1 cellular context compared by ENCODE assay signal in the genomic region with DNA sequence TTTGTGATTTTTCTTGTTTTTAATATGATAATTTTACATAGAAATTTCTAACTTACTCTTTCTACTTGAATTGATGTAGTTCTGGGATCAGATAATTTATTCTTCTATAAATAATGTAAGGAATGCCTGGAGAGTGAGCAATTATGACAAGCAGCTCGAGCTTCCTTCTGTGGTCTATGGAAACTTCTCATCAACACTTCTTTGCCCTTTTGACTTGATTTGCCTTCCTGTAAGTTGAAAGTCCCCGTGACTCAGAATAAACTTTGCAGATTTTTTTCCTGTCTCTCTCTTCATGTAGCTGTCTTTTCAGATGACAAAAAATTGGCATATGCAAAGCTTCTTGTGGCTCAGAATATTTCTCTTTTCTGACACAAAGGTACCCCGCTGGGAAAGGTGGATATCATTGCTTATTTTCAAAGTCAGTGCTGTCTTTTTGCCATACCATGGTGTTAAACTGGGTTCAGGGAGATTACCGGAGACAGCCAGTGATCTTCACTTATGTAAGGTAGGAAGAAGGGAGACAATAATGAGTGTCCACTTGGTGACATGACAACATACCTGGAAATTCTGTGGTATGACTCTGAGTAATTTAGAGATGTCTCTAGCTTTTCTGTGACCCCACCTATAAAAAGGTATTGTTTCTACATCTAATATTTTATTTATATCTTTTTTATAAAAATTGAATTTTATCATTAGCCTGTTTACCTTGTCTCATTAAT.
TF ChIP-seq lines count a peak whose summit lies in the region.

No MANE protein-coding gene starts in this region.

TF ChIP-seq in WTC11, 78 proteins besides CTCF, POLR2A, EP300 and RAD21 (continued from another document):
- TF ChIP-seq, protein P1, sequence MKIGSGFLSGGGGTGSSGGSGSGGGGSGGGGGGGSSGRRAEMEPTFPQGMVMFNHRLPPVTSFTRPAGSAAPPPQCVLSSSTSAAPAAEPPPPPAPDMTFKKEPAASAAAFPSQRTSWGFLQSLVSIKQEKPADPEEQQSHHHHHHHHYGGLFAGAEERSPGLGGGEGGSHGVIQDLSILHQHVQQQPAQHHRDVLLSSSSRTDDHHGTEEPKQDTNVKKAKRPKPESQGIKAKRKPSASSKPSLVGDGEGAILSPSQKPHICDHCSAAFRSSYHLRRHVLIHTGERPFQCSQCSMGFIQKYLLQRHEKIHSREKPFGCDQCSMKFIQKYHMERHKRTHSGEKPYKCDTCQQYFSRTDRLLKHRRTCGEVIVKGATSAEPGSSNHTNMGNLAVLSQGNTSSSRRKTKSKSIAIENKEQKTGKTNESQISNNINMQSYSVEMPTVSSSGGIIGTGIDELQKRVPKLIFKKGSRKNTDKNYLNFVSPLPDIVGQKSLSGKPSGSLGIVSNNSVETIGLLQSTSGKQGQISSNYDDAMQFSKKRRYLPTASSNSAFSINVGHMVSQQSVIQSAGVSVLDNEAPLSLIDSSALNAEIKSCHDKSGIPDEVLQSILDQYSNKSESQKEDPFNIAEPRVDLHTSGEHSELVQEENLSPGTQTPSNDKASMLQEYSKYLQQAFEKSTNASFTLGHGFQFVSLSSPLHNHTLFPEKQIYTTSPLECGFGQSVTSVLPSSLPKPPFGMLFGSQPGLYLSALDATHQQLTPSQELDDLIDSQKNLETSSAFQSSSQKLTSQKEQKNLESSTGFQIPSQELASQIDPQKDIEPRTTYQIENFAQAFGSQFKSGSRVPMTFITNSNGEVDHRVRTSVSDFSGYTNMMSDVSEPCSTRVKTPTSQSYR (CRISPR knock-in tag; IDR thresholded peaks at IDR 0.05) = no peak
- no peak for TF ChIP-seq IRF2 (CRISPR knock-in tag; IDR thresholded peaks at IDR 0.05; ENCODE audit: borderline replicate concordance, low read depth)
- TF ChIP-seq JUN (CRISPR knock-in tag; IDR thresholded peaks at IDR 0.05) = no peak
- TF ChIP-seq, protein P2, sequence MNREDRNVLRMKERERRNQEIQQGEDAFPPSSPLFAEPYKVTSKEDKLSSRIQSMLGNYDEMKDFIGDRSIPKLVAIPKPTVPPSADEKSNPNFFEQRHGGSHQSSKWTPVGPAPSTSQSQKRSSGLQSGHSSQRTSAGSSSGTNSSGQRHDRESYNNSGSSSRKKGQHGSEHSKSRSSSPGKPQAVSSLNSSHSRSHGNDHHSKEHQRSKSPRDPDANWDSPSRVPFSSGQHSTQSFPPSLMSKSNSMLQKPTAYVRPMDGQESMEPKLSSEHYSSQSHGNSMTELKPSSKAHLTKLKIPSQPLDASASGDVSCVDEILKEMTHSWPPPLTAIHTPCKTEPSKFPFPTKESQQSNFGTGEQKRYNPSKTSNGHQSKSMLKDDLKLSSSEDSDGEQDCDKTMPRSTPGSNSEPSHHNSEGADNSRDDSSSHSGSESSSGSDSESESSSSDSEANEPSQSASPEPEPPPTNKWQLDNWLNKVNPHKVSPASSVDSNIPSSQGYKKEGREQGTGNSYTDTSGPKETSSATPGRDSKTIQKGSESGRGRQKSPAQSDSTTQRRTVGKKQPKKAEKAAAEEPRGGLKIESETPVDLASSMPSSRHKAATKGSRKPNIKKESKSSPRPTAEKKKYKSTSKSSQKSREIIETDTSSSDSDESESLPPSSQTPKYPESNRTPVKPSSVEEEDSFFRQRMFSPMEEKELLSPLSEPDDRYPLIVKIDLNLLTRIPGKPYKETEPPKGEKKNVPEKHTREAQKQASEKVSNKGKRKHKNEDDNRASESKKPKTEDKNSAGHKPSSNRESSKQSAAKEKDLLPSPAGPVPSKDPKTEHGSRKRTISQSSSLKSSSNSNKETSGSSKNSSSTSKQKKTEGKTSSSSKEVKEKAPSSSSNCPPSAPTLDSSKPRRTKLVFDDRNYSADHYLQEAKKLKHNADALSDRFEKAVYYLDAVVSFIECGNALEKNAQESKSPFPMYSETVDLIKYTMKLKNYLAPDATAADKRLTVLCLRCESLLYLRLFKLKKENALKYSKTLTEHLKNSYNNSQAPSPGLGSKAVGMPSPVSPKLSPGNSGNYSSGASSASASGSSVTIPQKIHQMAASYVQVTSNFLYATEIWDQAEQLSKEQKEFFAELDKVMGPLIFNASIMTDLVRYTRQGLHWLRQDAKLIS (CRISPR knock-in tag; IDR thresholded peaks at IDR 0.05; ENCODE audit: borderline replicate concordance) = no peak
- TF ChIP-seq JAZF1 (CRISPR knock-in tag; IDR thresholded peaks at IDR 0.05) = no peak
- no peak for TF ChIP-seq EMX1 (CRISPR knock-in tag; IDR thresholded peaks at IDR 0.05)
- TF ChIP-seq ZBTB43 (CRISPR knock-in tag; IDR thresholded peaks at IDR 0.05) = no peak
- no peak for TF ChIP-seq E2F5 (CRISPR knock-in tag; IDR thresholded peaks at IDR 0.05)
- TF ChIP-seq NR2C2 (CRISPR knock-in tag; IDR thresholded peaks at IDR 0.05) = no peak
- TF ChIP-seq SMAD4 (CRISPR knock-in tag; IDR thresholded peaks at IDR 0.05) = no peak
- no peak for TF ChIP-seq TEAD1 (CRISPR knock-in tag; IDR thresholded peaks at IDR 0.05)
- TF ChIP-seq ESRRA (CRISPR knock-in tag; IDR thresholded peaks at IDR 0.05; ENCODE audit: borderline replicate concordance) = no peak
- TF ChIP-seq, protein P3, sequence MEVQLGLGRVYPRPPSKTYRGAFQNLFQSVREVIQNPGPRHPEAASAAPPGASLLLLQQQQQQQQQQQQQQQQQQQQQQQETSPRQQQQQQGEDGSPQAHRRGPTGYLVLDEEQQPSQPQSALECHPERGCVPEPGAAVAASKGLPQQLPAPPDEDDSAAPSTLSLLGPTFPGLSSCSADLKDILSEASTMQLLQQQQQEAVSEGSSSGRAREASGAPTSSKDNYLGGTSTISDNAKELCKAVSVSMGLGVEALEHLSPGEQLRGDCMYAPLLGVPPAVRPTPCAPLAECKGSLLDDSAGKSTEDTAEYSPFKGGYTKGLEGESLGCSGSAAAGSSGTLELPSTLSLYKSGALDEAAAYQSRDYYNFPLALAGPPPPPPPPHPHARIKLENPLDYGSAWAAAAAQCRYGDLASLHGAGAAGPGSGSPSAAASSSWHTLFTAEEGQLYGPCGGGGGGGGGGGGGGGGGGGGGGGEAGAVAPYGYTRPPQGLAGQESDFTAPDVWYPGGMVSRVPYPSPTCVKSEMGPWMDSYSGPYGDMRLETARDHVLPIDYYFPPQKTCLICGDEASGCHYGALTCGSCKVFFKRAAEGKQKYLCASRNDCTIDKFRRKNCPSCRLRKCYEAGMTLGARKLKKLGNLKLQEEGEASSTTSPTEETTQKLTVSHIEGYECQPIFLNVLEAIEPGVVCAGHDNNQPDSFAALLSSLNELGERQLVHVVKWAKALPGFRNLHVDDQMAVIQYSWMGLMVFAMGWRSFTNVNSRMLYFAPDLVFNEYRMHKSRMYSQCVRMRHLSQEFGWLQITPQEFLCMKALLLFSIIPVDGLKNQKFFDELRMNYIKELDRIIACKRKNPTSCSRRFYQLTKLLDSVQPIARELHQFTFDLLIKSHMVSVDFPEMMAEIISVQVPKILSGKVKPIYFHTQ (CRISPR knock-in tag; IDR thresholded peaks at IDR 0.05) = no peak
- TF ChIP-seq NFATC4 (CRISPR knock-in tag; IDR thresholded peaks at IDR 0.05) = no peak
- no peak for TF ChIP-seq ZNF416 (CRISPR knock-in tag; IDR thresholded peaks at IDR 0.05)
TF ChIP-seq in WTC11: peak in this region for 0.
